ENCODE assay signal across 1 cellular context in the genomic region with DNA sequence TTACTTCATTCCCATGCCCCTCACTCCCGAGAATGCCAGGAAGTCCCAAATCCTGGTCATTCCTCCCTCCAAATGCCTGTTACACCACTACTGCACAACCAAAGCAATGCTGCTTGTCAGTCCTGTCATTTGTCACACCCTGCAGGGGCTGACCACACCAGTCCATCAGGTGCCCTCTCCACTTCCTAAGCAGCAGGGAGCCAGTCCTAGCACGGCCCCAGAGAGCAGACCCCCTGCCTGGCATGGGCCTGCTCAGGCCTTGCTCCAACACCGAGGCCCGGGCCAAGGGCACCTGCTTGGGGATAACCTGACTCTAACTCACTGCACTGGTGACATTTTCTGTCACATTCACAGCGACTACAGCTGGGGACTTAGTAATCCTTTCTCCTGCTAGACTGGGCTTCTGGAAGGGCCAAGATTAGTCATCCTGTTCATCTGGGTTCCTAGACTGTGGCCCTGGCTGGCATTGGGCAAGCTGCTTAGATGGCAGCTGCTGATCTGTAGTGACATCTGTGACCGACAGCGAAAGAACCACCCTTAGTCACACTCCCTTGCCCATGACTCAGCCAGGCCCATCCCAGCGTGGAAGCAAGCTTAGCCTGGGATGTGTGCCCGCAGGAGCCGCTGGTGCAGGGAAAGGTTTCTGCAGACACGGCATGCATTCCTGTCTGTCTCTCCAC.
TF ChIP-seq lines count a peak whose summit lies in the region.

No MANE protein-coding gene starts in this region.

TF ChIP-seq in HepG2, 621 proteins besides CTCF, POLR2A, EP300 and RAD21:
- peak; percentile 83 for TF ChIP-seq RBM22 (optimal IDR thresholded peaks at IDR 0.05; ENCODE audit: low read length)
- TF ChIP-seq ZNF24 (IDR thresholded peaks at IDR 0.05), result no peak
- TF ChIP-seq ATF7-NPFF (CRISPR knock-in tag; IDR thresholded peaks at IDR 0.05; ENCODE audit: low read depth), result no peak
- no peak for TF ChIP-seq ZNF235 (CRISPR knock-in tag; IDR thresholded peaks at IDR 0.05; ENCODE audit: borderline replicate concordance)
- TF ChIP-seq, protein P1, sequence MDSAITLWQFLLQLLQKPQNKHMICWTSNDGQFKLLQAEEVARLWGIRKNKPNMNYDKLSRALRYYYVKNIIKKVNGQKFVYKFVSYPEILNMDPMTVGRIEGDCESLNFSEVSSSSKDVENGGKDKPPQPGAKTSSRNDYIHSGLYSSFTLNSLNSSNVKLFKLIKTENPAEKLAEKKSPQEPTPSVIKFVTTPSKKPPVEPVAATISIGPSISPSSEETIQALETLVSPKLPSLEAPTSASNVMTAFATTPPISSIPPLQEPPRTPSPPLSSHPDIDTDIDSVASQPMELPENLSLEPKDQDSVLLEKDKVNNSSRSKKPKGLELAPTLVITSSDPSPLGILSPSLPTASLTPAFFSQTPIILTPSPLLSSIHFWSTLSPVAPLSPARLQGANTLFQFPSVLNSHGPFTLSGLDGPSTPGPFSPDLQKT (CRISPR knock-in tag; IDR thresholded peaks at IDR 0.05; ENCODE audit: borderline replicate concordance), result no peak
- TF ChIP-seq SP2 (CRISPR knock-in tag; IDR thresholded peaks at IDR 0.05), result no peak
- TF ChIP-seq, protein P2, sequence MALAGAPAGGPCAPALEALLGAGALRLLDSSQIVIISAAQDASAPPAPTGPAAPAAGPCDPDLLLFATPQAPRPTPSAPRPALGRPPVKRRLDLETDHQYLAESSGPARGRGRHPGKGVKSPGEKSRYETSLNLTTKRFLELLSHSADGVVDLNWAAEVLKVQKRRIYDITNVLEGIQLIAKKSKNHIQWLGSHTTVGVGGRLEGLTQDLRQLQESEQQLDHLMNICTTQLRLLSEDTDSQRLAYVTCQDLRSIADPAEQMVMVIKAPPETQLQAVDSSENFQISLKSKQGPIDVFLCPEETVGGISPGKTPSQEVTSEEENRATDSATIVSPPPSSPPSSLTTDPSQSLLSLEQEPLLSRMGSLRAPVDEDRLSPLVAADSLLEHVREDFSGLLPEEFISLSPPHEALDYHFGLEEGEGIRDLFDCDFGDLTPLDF (CRISPR knock-in tag; IDR thresholded peaks at IDR 0.05), result no peak
- no peak for TF ChIP-seq ZNF501 (CRISPR knock-in tag; IDR thresholded peaks at IDR 0.05)
- no peak for TF ChIP-seq ZNF83 (CRISPR knock-in tag; IDR thresholded peaks at IDR 0.05; ENCODE audit: borderline replicate concordance)
- TF ChIP-seq NPAS2 (CRISPR knock-in tag; IDR thresholded peaks at IDR 0.05; ENCODE audit: borderline replicate concordance), result no peak
- TF ChIP-seq, protein P3, sequence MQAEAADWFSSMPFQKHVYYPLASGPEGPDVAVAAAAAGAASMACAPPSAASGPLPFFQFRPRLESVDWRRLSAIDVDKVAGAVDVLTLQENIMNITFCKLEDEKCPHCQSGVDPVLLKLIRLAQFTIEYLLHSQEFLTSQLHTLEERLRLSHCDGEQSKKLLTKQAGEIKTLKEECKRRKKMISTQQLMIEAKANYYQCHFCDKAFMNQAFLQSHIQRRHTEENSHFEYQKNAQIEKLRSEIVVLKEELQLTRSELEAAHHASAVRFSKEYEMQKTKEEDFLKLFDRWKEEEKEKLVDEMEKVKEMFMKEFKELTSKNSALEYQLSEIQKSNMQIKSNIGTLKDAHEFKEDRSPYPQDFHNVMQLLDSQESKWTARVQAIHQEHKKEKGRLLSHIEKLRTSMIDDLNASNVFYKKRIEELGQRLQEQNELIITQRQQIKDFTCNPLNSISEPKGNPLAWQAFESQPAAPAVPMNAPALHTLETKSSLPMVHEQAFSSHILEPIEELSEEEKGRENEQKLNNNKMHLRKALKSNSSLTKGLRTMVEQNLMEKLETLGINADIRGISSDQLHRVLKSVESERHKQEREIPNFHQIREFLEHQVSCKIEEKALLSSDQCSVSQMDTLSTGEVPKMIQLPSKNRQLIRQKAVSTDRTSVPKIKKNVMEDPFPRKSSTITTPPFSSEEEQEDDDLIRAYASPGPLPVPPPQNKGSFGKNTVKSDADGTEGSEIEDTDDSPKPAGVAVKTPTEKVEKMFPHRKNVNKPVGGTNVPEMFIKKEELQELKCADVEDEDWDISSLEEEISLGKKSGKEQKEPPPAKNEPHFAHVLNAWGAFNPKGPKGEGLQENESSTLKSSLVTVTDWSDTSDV (CRISPR knock-in tag; IDR thresholded peaks at IDR 0.05), result no peak
- TF ChIP-seq AGO2 (optimal IDR thresholded peaks at IDR 0.05; ENCODE audit: low read depth, low read length), result peak; percentile 30
- TF ChIP-seq, protein P4, sequence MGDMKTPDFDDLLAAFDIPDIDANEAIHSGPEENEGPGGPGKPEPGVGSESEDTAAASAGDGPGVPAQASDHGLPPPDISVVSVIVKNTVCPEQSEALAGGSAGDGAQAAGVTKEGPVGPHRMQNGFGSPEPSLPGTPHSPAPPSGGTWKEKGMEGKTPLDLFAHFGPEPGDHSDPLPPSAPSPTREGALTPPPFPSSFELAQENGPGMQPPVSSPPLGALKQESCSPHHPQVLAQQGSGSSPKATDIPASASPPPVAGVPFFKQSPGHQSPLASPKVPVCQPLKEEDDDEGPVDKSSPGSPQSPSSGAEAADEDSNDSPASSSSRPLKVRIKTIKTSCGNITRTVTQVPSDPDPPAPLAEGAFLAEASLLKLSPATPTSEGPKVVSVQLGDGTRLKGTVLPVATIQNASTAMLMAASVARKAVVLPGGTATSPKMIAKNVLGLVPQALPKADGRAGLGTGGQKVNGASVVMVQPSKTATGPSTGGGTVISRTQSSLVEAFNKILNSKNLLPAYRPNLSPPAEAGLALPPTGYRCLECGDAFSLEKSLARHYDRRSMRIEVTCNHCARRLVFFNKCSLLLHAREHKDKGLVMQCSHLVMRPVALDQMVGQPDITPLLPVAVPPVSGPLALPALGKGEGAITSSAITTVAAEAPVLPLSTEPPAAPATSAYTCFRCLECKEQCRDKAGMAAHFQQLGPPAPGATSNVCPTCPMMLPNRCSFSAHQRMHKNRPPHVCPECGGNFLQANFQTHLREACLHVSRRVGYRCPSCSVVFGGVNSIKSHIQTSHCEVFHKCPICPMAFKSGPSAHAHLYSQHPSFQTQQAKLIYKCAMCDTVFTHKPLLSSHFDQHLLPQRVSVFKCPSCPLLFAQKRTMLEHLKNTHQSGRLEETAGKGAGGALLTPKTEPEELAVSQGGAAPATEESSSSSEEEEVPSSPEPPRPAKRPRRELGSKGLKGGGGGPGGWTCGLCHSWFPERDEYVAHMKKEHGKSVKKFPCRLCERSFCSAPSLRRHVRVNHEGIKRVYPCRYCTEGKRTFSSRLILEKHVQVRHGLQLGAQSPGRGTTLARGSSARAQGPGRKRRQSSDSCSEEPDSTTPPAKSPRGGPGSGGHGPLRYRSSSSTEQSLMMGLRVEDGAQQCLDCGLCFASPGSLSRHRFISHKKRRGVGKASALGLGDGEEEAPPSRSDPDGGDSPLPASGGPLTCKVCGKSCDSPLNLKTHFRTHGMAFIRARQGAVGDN (CRISPR knock-in tag; IDR thresholded peaks at IDR 0.05), result peak; percentile 10; the same call in 1 of the 2 replicates
- TF ChIP-seq POLR2AphosphoS2 (IDR thresholded peaks at IDR 0.05; ENCODE audit: low read depth, low read length), result 0 out of 2 replicates have a peak, but pooled peaks have one; percentile 9
